In genomic region chr19:31312629-31313244, GRCh38 we compare ENCODE assay signal across 14 cellular contexts. TPM values are rescaled to one million over a fixed set of nuclear protein-coding genes. Genes with fewer than 3 reads are reported as not detected.
DNase-seq lines count a peak whose midpoint lies in the region; ATAC-seq and TF ChIP-seq lines count a peak whose summit lies in the region.
"Had no signal": no experiment of that assay in that cellular context is flagged by ENCODE, and none has a peak within 500 bp of the region (broad histone marks: within the 10 kb centered on the region; RNA-seq: fewer than 3 reads in every experiment).

No MANE protein-coding gene starts in this region.

- no peaks in the 10 kb centered on the region for H3K9me3 ChIP-seq in right atrium auricular region
- no peaks in the 10 kb centered on the region for H3K9me3 ChIP-seq in osteoblast (ENCODE audit: low read depth, low read length)
- H3K9me3 ChIP-seq in mammary epithelial cell (replicated peaks; ENCODE audit: insufficient read depth, low read length): no peaks in the 10 kb centered on the region
- no peaks in the 10 kb centered on the region for H3K9me3 ChIP-seq in suprapubic skin

- no peak for TF ChIP-seq EP300 in suprapubic skin (IDR thresholded peaks at IDR 0.05)

- intact Hi-C loops in left ventricle myocardium superior (cut with micrococcal nuclease) (no loop called here), mammary epithelial cell (cut with micrococcal nuclease) (no loop called here)

- no TSS peak for BruUV-seq in mammary epithelial cell (replicated peaks; lab: Mats Ljungman, UMichigan)

- in situ Hi-C loops in mammary epithelial cell (cut with MboI; ENCODE audit: low sequenced_read_pairs in 2 of 2): no loop called here

- H3K27me3 ChIP-seq in right atrium auricular region (no peaks in the 10 kb centered on the region), osteoblast (ENCODE audit: insufficient read depth, low read length) (no peaks in the 10 kb centered on the region), mammary epithelial cell (ENCODE audit: insufficient read depth, low read length) (no peaks in the 10 kb centered on the region), suprapubic skin (no peaks in the 10 kb centered on the region)

- CTCF ChIA-PET in mammary epithelial cell (lab: Charles Lee; ENCODE audit: low non-redundant PET): no interaction called here

- no peak overlapping the region for H3K9ac ChIP-seq in mammary epithelial cell (ENCODE audit: insufficient read depth, low read length)

- H3K4me3 ChIP-seq in right atrium auricular region (no peak overlapping the region), osteoblast (ENCODE audit: insufficient read depth, low read length) (no peak overlapping the region), mammary epithelial cell (replicated peaks in 1 of 3; ENCODE audit: insufficient read depth in 1 of 3, low read depth in 2 of 3, low read length in 3 of 3) (no peak overlapping the region), suprapubic skin (no peak overlapping the region)

- DNase-seq in right atrium auricular region (ENCODE audit: low spot score) (no peak), left ventricle myocardium superior (no peak), amniotic epithelial cell (ENCODE audit: low read depth) (peak; percentile 51), osteoblast (ENCODE audit: insufficient read length, low spot score, missing footprints) (no peak), mammary epithelial cell (no peak), suprapubic skin (ENCODE audit: low spot score in 2 of 2) (no peak)
- DNase-seq: 8988T, Calu3, KBM-7, NCI-H1105, NCI-H1694 treated with DMSO at 0.1 percent for 48 hours had no signal

- no peak for ATAC-seq in left ventricle myocardium superior
- ATAC-seq in GM21786 (IDR thresholded peaks at IDR 0.05; ENCODE audit: unreplicated experiment): no peak
- no peak for ATAC-seq in GM18520 (IDR thresholded peaks at IDR 0.05; ENCODE audit: unreplicated experiment)

- no peak overlapping the region for H2AFZ ChIP-seq in osteoblast (ENCODE audit: low read length)
- H2AFZ ChIP-seq in mammary epithelial cell (ENCODE audit: low read depth, low read length): no peak overlapping the region

- no peak overlapping the region for H3K4me2 ChIP-seq in osteoblast (ENCODE audit: insufficient read depth, low read length)
- no peak overlapping the region for H3K4me2 ChIP-seq in mammary epithelial cell (ENCODE audit: insufficient read depth, low read depth, low read length)

- H3K27ac ChIP-seq in right atrium auricular region (peak overlapping the region; percentile 4 to 48), osteoblast (ENCODE audit: low read depth, low read length) (peak overlapping the region; percentile 85), mammary epithelial cell (ENCODE audit: insufficient read depth, low read depth, low read length) (no peak overlapping the region), suprapubic skin (no peak overlapping the region)

- no peak for TF ChIP-seq POLR2A in suprapubic skin (IDR thresholded peaks at IDR 0.05)

- peaks cover 24% of the 10 kb centered on the region for H4K20me1 ChIP-seq in osteoblast (ENCODE audit: insufficient read depth, low read length)
- H4K20me1 ChIP-seq in mammary epithelial cell (ENCODE audit: insufficient read depth, low read length): peaks cover 6% of the 10 kb centered on the region

- no peaks in the 10 kb centered on the region for H3K36me3 ChIP-seq in right atrium auricular region
- H3K36me3 ChIP-seq in osteoblast (ENCODE audit: insufficient read depth, low read length): peaks cover 3% of the 10 kb centered on the region
- H3K36me3 ChIP-seq in mammary epithelial cell (ENCODE audit: insufficient read depth, low read length): no peaks in the 10 kb centered on the region
- H3K36me3 ChIP-seq in suprapubic skin: no peaks in the 10 kb centered on the region

- WGBS in mammary epithelial cell (ENCODE audit: low coverage, missing lambda C conversion rate): 79% methylated on average over 12 of the region's 12 CpGs
- WGBS in suprapubic skin: 56% methylated on average over 12 of the region's 12 CpGs

- dilution Hi-C loops in mammary epithelial cell (cut with HindIII; ENCODE audit: low sequenced_read_pairs): no loop called here

- H3K4me1 ChIP-seq in right atrium auricular region (peaks cover 0 to 33% of the 10 kb centered on the region in 2 donors), osteoblast (ENCODE audit: insufficient read depth, low read length) (peaks cover 21% of the 10 kb centered on the region), mammary epithelial cell (ENCODE audit: insufficient read depth, low read length) (no peaks in the 10 kb centered on the region), suprapubic skin (peaks cover 17% of the 10 kb centered on the region)

- no peak for TF ChIP-seq CTCF in right atrium auricular region (IDR thresholded peaks at IDR 0.05)
- no peak for TF ChIP-seq CTCF in osteoblast (IDR thresholded peaks at IDR 0.05; ENCODE audit: extremely low read depth, low read depth, low read length)
- TF ChIP-seq CTCF in mammary epithelial cell (conservative IDR thresholded peaks at IDR 0.05 in 1 of 2, IDR thresholded peaks at IDR 0.05 in 1 of 2; ENCODE audit: extremely low read depth in 1 of 2, insufficient read depth in 1 of 2, low read depth in 1 of 2, low read length in 2 of 2): no peak
- no peak for TF ChIP-seq CTCF in suprapubic skin (IDR thresholded peaks at IDR 0.05)

- H3K79me2 ChIP-seq in osteoblast (ENCODE audit: insufficient read depth, low read length) (peaks cover 87% of the 10 kb centered on the region), mammary epithelial cell (ENCODE audit: insufficient read depth, low read length) (peaks cover 78% of the 10 kb centered on the region)

RNA-seq across cellular contexts. Expression of gene TSHZ3, which starts 36.5 kb away (rescaled TPM):
- total RNA-seq in right atrium auricular region (1 to 10 TPM; 3.9 to 5.6 TPM), left ventricle myocardium superior (2.6 TPM), osteoblast (7.6 and 9.4 TPM in 2 replicates), mammary epithelial cell (10 to 100 TPM; 10.3 to 11.3 TPM), suprapubic skin (1 to 10 TPM; 2.1 to 3.2 (median 2.7) TPM)
- polyA plus RNA-seq in mammary epithelial cell: 4.1 TPM
- polyA minus RNA-seq in mammary epithelial cell: 9.8 TPM
- total RNA-seq: Calu3, MCF 10A had no signal

Comparison
In these comparisons a context has a peak if more than half of its experiments do, and no peak if none do; other contexts are left out.
1. H3K27ac ChIP-seq: peak in right atrium auricular region (2 of 2) and osteoblast (single experiment); none in mammary epithelial cell (single experiment) and suprapubic skin (single experiment).